Comparison of ENCODE assay signal across 13 cellular contexts in genomic region chr12:12665194-12665593, GRCh38. TPM values are rescaled to one million over a fixed set of nuclear protein-coding genes. Genes with fewer than 3 reads are reported as not detected.
"Had no signal": no experiment of that assay in that cellular context is flagged by ENCODE, and none has a peak within 500 bp of the region (broad histone marks: within the 10 kb centered on the region; RNA-seq: fewer than 3 reads in every experiment).

No MANE protein-coding gene starts in this region.

- H3K9me3 Mint-ChIP-seq: activated T-cell treated with anti-CD3 and anti-CD28 coated beads, Interleukin-2, amount 50 U/mL, for 24 hours; brain had no signal

- H3K4me3 Mint-ChIP-seq: activated naive CD8-positive, alpha-beta T cell; activated T-cell treated with anti-CD3 and anti-CD28 coated beads, Interleukin-2, amount 50 U/mL, for 24 hours; brain had no signal

- H3K27ac Mint-ChIP-seq: activated naive CD8-positive, alpha-beta T cell; activated T-cell treated with anti-CD3 and anti-CD28 coated beads, Interleukin-2, amount 50 U/mL, for 24 hours had no signal

- ATAC-seq: foreskin keratinocyte had no signal

- H3K4me3 ChIP-seq: esophagus squamous epithelium, skin epidermis, transverse colon had no signal

- DNase-seq: activated effector memory CD4-positive, alpha-beta T cell treated with Interleukin-2 at 50 U/mL for 16 hours; activated T-cell treated with anti-CD3 and anti-CD28 coated beads, Interleukin-2, amount 50 U/mL, for 24 hours; amygdala; dorsolateral prefrontal cortex; esophagus squamous epithelium; foreskin keratinocyte; kidney; transverse colon had no signal

- H3K27me3 Mint-ChIP-seq: activated naive CD8-positive, alpha-beta T cell; activated T-cell treated with anti-CD3 and anti-CD28 coated beads, Interleukin-2, amount 50 U/mL, for 24 hours had no signal

RNA-seq across cellular contexts. Expression of gene GPR19, which starts 30.8 kb away (rescaled TPM):
- total RNA-seq: myocyte, subcutaneous adipose tissue, transverse colon had no signal
